6 cellular contexts compared by ENCODE assay signal in the genomic region with DNA sequence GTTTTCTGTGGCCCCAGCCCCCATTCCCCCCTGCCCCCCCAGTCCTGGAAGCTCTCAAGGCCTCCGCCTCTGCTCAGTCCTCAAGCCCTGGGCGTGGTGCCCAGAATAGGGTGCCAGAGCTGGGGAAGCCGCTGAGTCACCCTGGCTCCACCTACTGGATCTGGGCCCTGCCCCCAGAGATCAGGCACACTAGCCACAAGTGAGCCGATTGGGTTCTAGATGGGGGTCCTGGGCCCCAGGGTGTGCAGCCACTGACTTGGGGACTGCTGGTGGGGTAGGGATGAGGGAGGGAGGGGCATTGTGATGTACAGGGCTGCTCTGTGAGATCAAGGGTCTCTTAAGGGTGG. TPM values are rescaled to one million over a fixed set of nuclear protein-coding genes. Genes with fewer than 3 reads are reported as not detected.
DNase-seq lines count a peak whose midpoint lies in the region; FAIRE-seq and TF ChIP-seq lines count a peak whose summit lies in the region.

No MANE protein-coding gene starts in this region.

- H3K4me3 ChIP-seq in kidney (ENCODE audit: low read length in 2 of 2) (no peak overlapping the region), transverse colon (peak overlapping the region in 1 of 4 donors; percentile 8)

- H3K4me1 ChIP-seq in kidney (ENCODE audit: control insufficient read depth in 1 of 2, insufficient read depth in 1 of 2, low read depth in 1 of 2, low read length in 2 of 2) (peaks cover 24 to 34% of the 10 kb centered on the region in 2 donors), transverse colon (peaks cover 32 to 53% (median 47%) of the 10 kb centered on the region in 4 donors)

- peak; percentile 17 for TF ChIP-seq CTCF in kidney (IDR thresholded peaks at IDR 0.05; ENCODE audit: borderline replicate concordance, extremely low read depth, insufficient read depth)
- TF ChIP-seq CTCF in transverse colon (IDR thresholded peaks at IDR 0.05) = no peak

- intact Hi-C loops in kidney (cut with DNase I) = no loop called here
- intact Hi-C loops in transverse colon (cut with DNase I; ENCODE audit: low total_unique reads) = no loop called here

- no peaks in the 10 kb centered on the region for H3K27me3 ChIP-seq in transverse colon

- no peak overlapping the region for H3K9ac ChIP-seq in kidney (ENCODE audit: low read length in 2 of 2)

- FAIRE-seq in kidney (lab: Jason Lieb, UNC) = no peak

- DNase-seq in stimulated activated CD4-positive, alpha-beta T cell treated with anti-CD3 and anti-CD28 coated beads, Interleukin-12 subunit alpha, Interleukin-12 subunit beta, amount 100 ng/mL, for 4 hours = peak; percentile 56
- no peak for DNase-seq in stimulated activated CD4-positive, alpha-beta T cell treated with anti-CD3 and anti-CD28 coated beads, Interleukin-2, amount 100 ng/mL, for 48 hours
- DNase-seq in activated effector memory CD4-positive, alpha-beta T cell treated with Interleukin-2 at 50 U/mL for 16 hours = peak; percentile 14
- DNase-seq in kidney (peak; percentile 99), transverse colon (peak; percentile 94), ecto neural progenitor cell (ENCODE audit: low spot score) (no peak)

- H3K36me3 ChIP-seq in kidney (ENCODE audit: control insufficient read depth in 1 of 2, insufficient read depth in 2 of 2, low read length in 2 of 2) (peaks cover 46 to 56% of the 10 kb centered on the region in 2 donors), transverse colon (peaks cover 1 to 53% (median 29%) of the 10 kb centered on the region in 4 donors)

- in situ Hi-C loops in transverse colon (cut with MboI; ENCODE audit: low pct_ligation_motif_present in 1 of 4, low pct_unique_long_range_greater_than_20kb in 1 of 4, low sequenced_read_pairs in 3 of 4) = no loop called here

- WGBS in transverse colon (ENCODE audit: low coverage in 1 of 2), 2 donors = 0% methylated on average over 1 of the region's 4 CpGs; no CpG with 5 or more reads in 1 of the 2 donors

- TF ChIP-seq POLR2A in transverse colon (IDR thresholded peaks at IDR 0.05) = no peak

- H3K9me3 ChIP-seq in kidney (ENCODE audit: control insufficient read depth in 1 of 2, low read length in 2 of 2) (no peaks in the 10 kb centered on the region), transverse colon (no peaks in the 10 kb centered on the region)

- H3K27ac ChIP-seq in kidney (ENCODE audit: low read depth in 2 of 2, low read length in 2 of 2) (peak overlapping the region; percentile 56 to 72), transverse colon (peak overlapping the region; percentile 90 to 98 (median 94))

- no peak for TF ChIP-seq EP300 in transverse colon (IDR thresholded peaks at IDR 0.05; ENCODE audit: low read depth)

RNA-seq across cellular contexts. Expression of a gene that starts 5.7 kb away (rescaled TPM):
- total RNA-seq in kidney (327 TPM), transverse colon (100 to 1,000 TPM; 135 to 453 (median 217) TPM)
- polyA plus RNA-seq in kidney (ENCODE audit: insufficient read depth, low read depth, low replicate concordance) = 118 TPM

RNA-seq across cellular contexts. Expression of a gene that starts 17.3 kb away (rescaled TPM):
- 20.1 TPM for total RNA-seq in kidney
- 14.0 TPM for polyA plus RNA-seq in kidney (ENCODE audit: insufficient read depth, low read depth, low replicate concordance)
- total RNA-seq in transverse colon = 10 to 100 TPM; 18.5 to 41.1 (median 28.8) TPM

RNA-seq across cellular contexts. Expression of a gene that starts 21.0 kb away (rescaled TPM):
- 149 TPM for total RNA-seq in kidney
- 104 TPM for polyA plus RNA-seq in kidney (ENCODE audit: insufficient read depth, low read depth, low replicate concordance)
- total RNA-seq in transverse colon = 100 to 1,000 TPM in 3 of 4 donors, 10 to 100 TPM in 1; 63.6 to 234 (median 195) TPM

RNA-seq across cellular contexts. Expression of a gene that starts 41.3 kb away (rescaled TPM):
- total RNA-seq in kidney (10.4 TPM), transverse colon (100 to 1,000 TPM in 1 of 4 donors, 10 to 100 TPM in 3; 13.7 to 246 (median 73.1) TPM)
- polyA plus RNA-seq in kidney (ENCODE audit: insufficient read depth, low read depth, low replicate concordance) = 6.4 TPM

RNA-seq across cellular contexts. Expression of a gene that starts 41.4 kb away (rescaled TPM):
- 82.0 TPM for total RNA-seq in kidney
- 157 TPM for polyA plus RNA-seq in kidney (ENCODE audit: insufficient read depth, low read depth, low replicate concordance)
- 100 to 1,000 TPM in 3 of 4 donors, 10 to 100 TPM in 1; 74.4 to 206 (median 146) TPM for total RNA-seq in transverse colon

Comparison
In these comparisons a context has a peak if more than half of its experiments do, and no peak if none do; other contexts are left out.
1. DNase-seq: peak in stimulated activated CD4-positive, alpha-beta T cell treated with anti-CD3 and anti-CD28 coated beads, Interleukin-12 subunit alpha, Interleukin-12 subunit beta, amount 100 ng/mL, for 4 hours (single experiment), activated effector memory CD4-positive, alpha-beta T cell treated with Interleukin-2 at 50 U/mL for 16 hours (single experiment), kidney (single experiment) and transverse colon (single experiment); none in stimulated activated CD4-positive, alpha-beta T cell treated with anti-CD3 and anti-CD28 coated beads, Interleukin-2, amount 100 ng/mL, for 48 hours (0 of 2) and ecto neural progenitor cell (single experiment).